ENCODE assay signal across 14 cellular contexts in the genomic region with DNA sequence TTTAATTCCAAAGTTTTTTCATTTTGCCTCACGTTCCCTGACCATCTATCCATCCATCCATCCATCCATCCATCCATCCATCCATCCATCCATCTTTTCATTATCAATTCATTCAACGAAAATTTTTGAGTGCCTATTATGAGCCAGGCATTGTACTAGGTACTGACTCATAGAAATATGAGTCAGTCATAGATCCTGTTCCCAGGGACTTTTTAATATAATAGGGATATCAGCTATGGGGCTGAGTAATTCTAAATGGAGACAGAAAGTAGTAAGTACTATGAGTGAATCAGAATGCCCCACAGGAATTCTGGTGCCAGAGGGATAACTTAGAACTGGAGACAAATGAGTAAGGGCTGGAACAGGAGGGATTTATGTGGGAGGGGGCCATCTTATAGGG. TPM values are rescaled to one million over a fixed set of nuclear protein-coding genes. Genes with fewer than 3 reads are reported as not detected.
A peak's percentile ranks its signal among the peaks of the same experiment; 100 is the strongest.
DNase-seq lines count a peak whose midpoint lies in the region; FAIRE-seq and TF ChIP-seq lines count a peak whose summit lies in the region.
"Had no signal": no experiment of that assay in that cellular context is flagged by ENCODE, and none has a peak within 500 bp of the region (broad histone marks: within the 10 kb centered on the region; RNA-seq: fewer than 3 reads in every experiment).

No MANE protein-coding gene starts in this region.

- H3K4me1 ChIP-seq in SK-N-SH (ENCODE audit: control insufficient read depth in 1 of 2, insufficient read depth in 2 of 2, low read depth in 1 of 2, low read length in 1 of 2): peaks cover 5 to 14% of the 10 kb centered on the region in 2 experiments; a peak in 3 of 4 replicates
- peaks cover 9% of the 10 kb centered on the region for H3K4me1 ChIP-seq in fibroblast of lung (ENCODE audit: control insufficient read depth, extremely low read depth, insufficient read depth, low read length)
- H3K4me1 ChIP-seq in skeletal muscle satellite cell (ENCODE audit: control insufficient read depth, insufficient read depth, low read length): peaks cover 23% of the 10 kb centered on the region
- H3K4me1 ChIP-seq in left ventricle myocardium inferior: peaks cover 12% of the 10 kb centered on the region

- POLR2A ChIA-PET in SK-N-SH (lab: Yijun Ruan, JAX): no interaction called here

- no peaks in the 10 kb centered on the region for H3K27me3 ChIP-seq in SK-N-SH (ENCODE audit: insufficient read depth)
- no peaks in the 10 kb centered on the region for H3K27me3 ChIP-seq in fibroblast of lung (ENCODE audit: control insufficient read depth, insufficient read depth, low read length)
- no peaks in the 10 kb centered on the region for H3K27me3 ChIP-seq in skeletal muscle satellite cell (ENCODE audit: control insufficient read depth, insufficient read depth, low read length)
- H3K27me3 ChIP-seq in left ventricle myocardium inferior (ENCODE audit: low read depth): no peaks in the 10 kb centered on the region
- H3K27me3 ChIP-seq: heart left ventricle, stomach had no signal

- 24% methylated on average over 2 of the region's 2 CpGs for WGBS in SK-N-SH (ENCODE audit: low lambda C conversion rate)

- TF ChIP-seq CTCF in SK-N-SH (IDR thresholded peaks at IDR 0.05) (no peak), fibroblast of lung (conservative IDR thresholded peaks at IDR 0.05 in 1 of 2, IDR thresholded peaks at IDR 0.05 in 1 of 2; ENCODE audit: low read depth in 1 of 2, low read length in 2 of 2) (no peak), D721Med (IDR thresholded peaks at IDR 0.05; ENCODE audit: insufficient read depth, missing control alignments) (no peak), left ventricle myocardium inferior (IDR thresholded peaks at IDR 0.05; ENCODE audit: borderline replicate concordance) (no peak)

- H3K4me2 ChIP-seq in SK-N-SH: no peak overlapping the region
- H3K4me2 ChIP-seq in fibroblast of lung (ENCODE audit: extremely low read depth, insufficient read depth, low read length): no peak overlapping the region
- H3K4me2 ChIP-seq in skeletal muscle satellite cell (ENCODE audit: low read length): peak overlapping the region; percentile 3

- no peaks in the 10 kb centered on the region for H3K9me2 ChIP-seq in SK-N-SH

- H3K27ac ChIP-seq in SK-N-SH (ENCODE audit: low read depth in 2 of 2, low read length in 1 of 2) (peak overlapping the region in 1 of 2 experiments; percentile 97; a peak in 2 of 4 replicates), fibroblast of lung (ENCODE audit: insufficient read depth, low read length) (no peak overlapping the region), left ventricle myocardium inferior (replicated peaks) (no peak overlapping the region)
- H3K27ac ChIP-seq: dorsolateral prefrontal cortex, heart left ventricle, VCaP had no signal

- no peaks in the 10 kb centered on the region for H3K36me3 ChIP-seq in SK-N-SH (replicated peaks in 1 of 2; ENCODE audit: control insufficient read depth in 1 of 2, insufficient read depth in 2 of 2, low read length in 1 of 2)
- no peaks in the 10 kb centered on the region for H3K36me3 ChIP-seq in fibroblast of lung (ENCODE audit: control insufficient read depth, insufficient read depth, low read length)
- no peaks in the 10 kb centered on the region for H3K36me3 ChIP-seq in skeletal muscle satellite cell (ENCODE audit: insufficient read depth, low read length)
- H3K36me3 ChIP-seq in left ventricle myocardium inferior: no peaks in the 10 kb centered on the region
- H3K36me3 ChIP-seq: heart left ventricle, stomach had no signal

- H2AFZ ChIP-seq in SK-N-SH (ENCODE audit: low read depth): peak overlapping the region; percentile 61
- no peak overlapping the region for H2AFZ ChIP-seq in fibroblast of lung (ENCODE audit: low read length)

- CTCF ChIA-PET in SK-N-SH (lab: Yijun Ruan, JAX): interaction anchor here (0.8 kb wide), 1 partner anchor 21 kb away, joined by 4 read pairs; no protein-coding TSS in a partner anchor

- H3K9me3 ChIP-seq in SK-N-SH (no peaks in the 10 kb centered on the region), fibroblast of lung (ENCODE audit: control insufficient read depth, insufficient read depth, low read depth, low read length) (no peaks in the 10 kb centered on the region), skeletal muscle satellite cell (replicated peaks; ENCODE audit: low read length) (no peaks in the 10 kb centered on the region), left ventricle myocardium inferior (replicated peaks) (no peaks in the 10 kb centered on the region)
- H3K9me3 ChIP-seq: heart left ventricle, stomach had no signal

- no peak for FAIRE-seq in D721Med (lab: Jason Lieb, UNC)
- FAIRE-seq: K562 had no signal

- intact Hi-C loops in left ventricle myocardium inferior (cut with micrococcal nuclease): no loop called here

- H3F3A ChIP-seq in SK-N-SH (replicated peaks; ENCODE audit: insufficient read depth): peaks cover 21% of the 10 kb centered on the region

- peak in 1 of 2 experiments; percentile 83; a peak in 2 of 4 replicates for TF ChIP-seq EP300 in SK-N-SH (IDR thresholded peaks at IDR 0.05; ENCODE audit: borderline replicate concordance in 1 of 2, low read depth in 1 of 2, low read length in 1 of 2)

- H3K79me2 ChIP-seq in SK-N-SH (ENCODE audit: insufficient read depth) (no peaks in the 10 kb centered on the region), fibroblast of lung (ENCODE audit: control insufficient read depth, insufficient read depth, low read length) (no peaks in the 10 kb centered on the region)

- H4K20me1 ChIP-seq in SK-N-SH (ENCODE audit: insufficient read depth): no peaks in the 10 kb centered on the region
- no peaks in the 10 kb centered on the region for H4K20me1 ChIP-seq in fibroblast of lung (ENCODE audit: control insufficient read depth, extremely low read depth, insufficient read depth, low read length)

- DNase-seq in HCEC 1CT: peak; percentile 86
- no peak for DNase-seq in SK-N-SH
- DNase-seq in fibroblast of lung (ENCODE audit: low read depth in 2 of 2): peak; percentile 54 to 94
- DNase-seq in activated CD4-positive, alpha-beta T cell treated with anti-CD3 and anti-CD28 coated beads, Interleukin-2, amount 50 U/mL, for 1 hour: no peak
- DNase-seq in D721Med (ENCODE audit: insufficient read length, low spot score): no peak
- no peak for DNase-seq in left ventricle myocardium inferior
- DNase-seq: dorsolateral prefrontal cortex, heart left ventricle, natural killer cell, NCI-H1694 treated with DMSO at 0.1 percent for 48 hours, stomach had no signal

- H3K9ac ChIP-seq in SK-N-SH (peak overlapping the region; percentile 66; the same call in 1 of the 2 replicates), fibroblast of lung (ENCODE audit: insufficient read depth, low read length) (no peak overlapping the region), skeletal muscle satellite cell (ENCODE audit: low read depth, low read length) (no peak overlapping the region)

- H3K4me3 ChIP-seq in SK-N-SH (ENCODE audit: low read depth in 2 of 2, low read length in 1 of 2): no peak overlapping the region
- H3K4me3 ChIP-seq in fibroblast of lung (replicated peaks in 1 of 4; ENCODE audit: control extremely low read depth in 1 of 4, insufficient read depth in 1 of 4, low read depth in 3 of 4, low read length in 4 of 4): no peak overlapping the region
- no peak overlapping the region for H3K4me3 ChIP-seq in skeletal muscle satellite cell (ENCODE audit: low read length)
- no peak overlapping the region for H3K4me3 ChIP-seq in left ventricle myocardium inferior
- H3K4me3 ChIP-seq: dorsolateral prefrontal cortex, heart left ventricle, K562, stomach had no signal

- no peak for TF ChIP-seq RAD21 in SK-N-SH (IDR thresholded peaks at IDR 0.05; ENCODE audit: low read length)

TF ChIP-seq in SK-N-SH, 30 proteins besides CTCF, POLR2A, EP300 and RAD21 (continues in another document):
- TF ChIP-seq, protein P1, sequence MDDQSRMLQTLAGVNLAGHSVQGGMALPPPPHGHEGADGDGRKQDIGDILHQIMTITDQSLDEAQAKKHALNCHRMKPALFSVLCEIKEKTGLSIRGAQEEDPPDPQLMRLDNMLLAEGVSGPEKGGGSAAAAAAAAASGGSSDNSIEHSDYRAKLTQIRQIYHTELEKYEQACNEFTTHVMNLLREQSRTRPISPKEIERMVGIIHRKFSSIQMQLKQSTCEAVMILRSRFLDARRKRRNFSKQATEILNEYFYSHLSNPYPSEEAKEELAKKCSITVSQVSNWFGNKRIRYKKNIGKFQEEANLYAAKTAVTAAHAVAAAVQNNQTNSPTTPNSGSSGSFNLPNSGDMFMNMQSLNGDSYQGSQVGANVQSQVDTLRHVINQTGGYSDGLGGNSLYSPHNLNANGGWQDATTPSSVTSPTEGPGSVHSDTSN (IDR thresholded peaks at IDR 0.05): peak; percentile 84
- TF ChIP-seq ELF1 (IDR thresholded peaks at IDR 0.05): no peak
- no peak for TF ChIP-seq SIN3A (IDR thresholded peaks at IDR 0.05; ENCODE audit: borderline replicate concordance, low read depth, low read length)
- TF ChIP-seq, protein P2, sequence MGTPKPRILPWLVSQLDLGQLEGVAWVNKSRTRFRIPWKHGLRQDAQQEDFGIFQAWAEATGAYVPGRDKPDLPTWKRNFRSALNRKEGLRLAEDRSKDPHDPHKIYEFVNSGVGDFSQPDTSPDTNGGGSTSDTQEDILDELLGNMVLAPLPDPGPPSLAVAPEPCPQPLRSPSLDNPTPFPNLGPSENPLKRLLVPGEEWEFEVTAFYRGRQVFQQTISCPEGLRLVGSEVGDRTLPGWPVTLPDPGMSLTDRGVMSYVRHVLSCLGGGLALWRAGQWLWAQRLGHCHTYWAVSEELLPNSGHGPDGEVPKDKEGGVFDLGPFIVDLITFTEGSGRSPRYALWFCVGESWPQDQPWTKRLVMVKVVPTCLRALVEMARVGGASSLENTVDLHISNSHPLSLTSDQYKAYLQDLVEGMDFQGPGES (IDR thresholded peaks at IDR 0.05; ENCODE audit: low read depth, low read length): no peak
- TF ChIP-seq, protein P3, sequence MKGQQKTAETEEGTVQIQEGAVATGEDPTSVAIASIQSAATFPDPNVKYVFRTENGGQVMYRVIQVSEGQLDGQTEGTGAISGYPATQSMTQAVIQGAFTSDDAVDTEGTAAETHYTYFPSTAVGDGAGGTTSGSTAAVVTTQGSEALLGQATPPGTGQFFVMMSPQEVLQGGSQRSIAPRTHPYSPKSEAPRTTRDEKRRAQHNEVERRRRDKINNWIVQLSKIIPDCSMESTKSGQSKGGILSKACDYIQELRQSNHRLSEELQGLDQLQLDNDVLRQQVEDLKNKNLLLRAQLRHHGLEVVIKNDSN (IDR thresholded peaks at IDR 0.05; ENCODE audit: borderline replicate concordance, low read depth): no peak
- TF ChIP-seq FOSL2 (IDR thresholded peaks at IDR 0.05; ENCODE audit: borderline replicate concordance, low read depth): peak; percentile 96

RNA-seq across cellular contexts. Expression of a gene that starts 49.8 kb away (rescaled TPM):
- polyA plus RNA-seq in SK-N-SH (2012; rRNA removed) (41.2 and 56.1 TPM in 2 replicates), fibroblast of lung (184 and 241 TPM in 2 replicates)
- polyA plus RNA-seq in SK-N-SH (2012; cell fraction: cytosol; rRNA removed): 64.5 and 77.0 TPM in 2 replicates
- polyA plus RNA-seq in SK-N-SH (2012; cell fraction: nucleus; rRNA removed): 15.4 and 30.0 TPM in 2 replicates
- total RNA-seq in fibroblast of lung (103 and 127 TPM in 2 replicates), left ventricle myocardium inferior (35.1 TPM)
- 106 and 144 TPM in 2 replicates for polyA plus RNA-seq in fibroblast of lung (2012)
- polyA minus RNA-seq in fibroblast of lung (ENCODE audit: low replicate concordance): 87.8 and 118 TPM in 2 replicates
- 158 and 208 TPM in 2 replicates for total RNA-seq in skeletal muscle satellite cell (2012; rRNA removed)
- total RNA-seq: natural killer cell had no signal

Comparison
In these comparisons a context has a peak if more than half of its experiments do, and no peak if none do; other contexts are left out.
1. DNase-seq: peak in HCEC 1CT (single experiment) and fibroblast of lung (2 of 2); none in SK-N-SH (single experiment), activated CD4-positive, alpha-beta T cell treated with anti-CD3 and anti-CD28 coated beads, Interleukin-2, amount 50 U/mL, for 1 hour (single experiment), D721Med (single experiment) and left ventricle myocardium inferior (single experiment).